In genomic region chr7:155775691-155776090, GRCh38 we compare ENCODE assay signal across 32 cellular contexts. TPM values are rescaled to one million over a fixed set of nuclear protein-coding genes. Genes with fewer than 3 reads are reported as not detected.
"Had no signal": no experiment of that assay in that cellular context is flagged by ENCODE, and none has a peak within 500 bp of the region (broad histone marks: within the 10 kb centered on the region; RNA-seq: fewer than 3 reads in every experiment).

No MANE protein-coding gene starts in this region.

- H2AFZ ChIP-seq: hepatocyte had no signal

- H3K4me2 ChIP-seq: hepatocyte had no signal

- H3K4me3 ChIP-seq: adrenal gland, ascending aorta, coronary artery, dorsolateral prefrontal cortex, esophagus muscularis mucosa, gastroesophageal sphincter, heart right ventricle, hepatocyte had no signal

- ATAC-seq: activated CD8-positive, alpha-beta T cell treated with anti-CD3 and anti-CD28 coated beads for 36 hours; activated naive CD8-positive, alpha-beta T cell treated with anti-CD3 and anti-CD28 coated beads, Interleukin-2, amount 50 U/mL, for 24 hours; activated T-cell treated with anti-CD3 and anti-CD28 coated beads, Interleukin-2, amount 50 U/mL, for 4 hours; activated T-helper 17 cell treated with anti-CD3 and anti-CD28 coated beads, Interleukin-2, amount 50 U/mL, for 72 hours; gastroesophageal sphincter; T-cell; WTC11 had no signal

- H3K27ac ChIP-seq: adrenal gland, ascending aorta, brain microvascular endothelial cell, coronary artery, dorsolateral prefrontal cortex, esophagus muscularis mucosa, gastroesophageal sphincter, heart right ventricle, hepatocyte, VCaP had no signal

- H3K4me3 Mint-ChIP-seq: activated CD8-positive, alpha-beta T cell treated with anti-CD3 and anti-CD28 coated beads for 36 hours; activated naive CD4-positive, alpha-beta T cell treated with anti-CD3 and anti-CD28 coated beads for 36 hours; activated naive CD4-positive, alpha-beta T cell treated with anti-CD3 and anti-CD28 coated beads, Interleukin-2, amount 50 U/mL, for 24 hours; activated naive CD8-positive, alpha-beta T cell treated with anti-CD3 and anti-CD28 coated beads for 36 hours; activated naive CD8-positive, alpha-beta T cell treated with anti-CD3 and anti-CD28 coated beads, Interleukin-2, amount 50 U/mL, for 24 hours; activated T-cell treated with anti-CD3 and anti-CD28 coated beads, Interleukin-2, amount 50 U/mL, for 4 hours; activated T-helper 17 cell treated with anti-CD3 and anti-CD28 coated beads, Interleukin-2, amount 50 U/mL, for 72 hours; central memory CD8-positive, alpha-beta T cell; dendritic cell treated with granulocyte-macrophage colony-stimulating factor and Interleukin-4, amounts not matched to agents 40 ng/mL and 50 ng/mL, for 4 days; T-cell; WTC11 had no signal

- H3K4me1 ChIP-seq: adrenal gland, ascending aorta, esophagus muscularis mucosa, heart right ventricle had no signal

- H3K9me3 ChIP-seq: adrenal gland, ascending aorta, esophagus muscularis mucosa, gastroesophageal sphincter, heart right ventricle had no signal

- DNase-seq: activated CD4-positive, alpha-beta T cell treated with anti-CD3 and anti-CD28 coated beads for 48 hours; activated CD4-positive, alpha-beta T cell treated with anti-CD3 and anti-CD28 coated beads, Interleukin-2, amount 50 U/mL, for 1 hour; activated CD4-positive, alpha-beta T cell treated with anti-CD3 and anti-CD28 coated beads, Interleukin-2, amount 50 U/mL, for 48 hours; activated CD8-positive, alpha-beta memory T cell treated with anti-CD3 and anti-CD28 coated beads for 24 hours; activated CD8-positive, alpha-beta T cell treated with anti-CD3 and anti-CD28 coated beads for 36 hours; activated naive CD4-positive, alpha-beta T cell treated with anti-CD3 and anti-CD28 coated beads for 36 hours; activated naive CD8-positive, alpha-beta T cell treated with anti-CD3 and anti-CD28 coated beads for 36 hours; activated naive CD8-positive, alpha-beta T cell treated with anti-CD3 and anti-CD28 coated beads, Interleukin-2, amount 50 U/mL, for 24 hours; activated T-cell treated with anti-CD3 and anti-CD28 coated beads, Interleukin-2, amount 50 U/mL, for 4 hours; brain microvascular endothelial cell; dorsolateral prefrontal cortex; effector memory CD4-positive, alpha-beta T cell; erythroblast; foreskin melanocyte; heart right ventricle; T-cell; T-helper 2 cell had no signal

- H3K9me3 Mint-ChIP-seq: activated CD8-positive, alpha-beta T cell treated with anti-CD3 and anti-CD28 coated beads for 36 hours; activated naive CD4-positive, alpha-beta T cell treated with anti-CD3 and anti-CD28 coated beads for 36 hours; activated naive CD4-positive, alpha-beta T cell treated with anti-CD3 and anti-CD28 coated beads, Interleukin-2, amount 50 U/mL, for 24 hours; activated naive CD8-positive, alpha-beta T cell treated with anti-CD3 and anti-CD28 coated beads for 36 hours; activated naive CD8-positive, alpha-beta T cell treated with anti-CD3 and anti-CD28 coated beads, Interleukin-2, amount 50 U/mL, for 24 hours; activated T-cell treated with anti-CD3 and anti-CD28 coated beads, Interleukin-2, amount 50 U/mL, for 4 hours; activated T-helper 17 cell treated with anti-CD3 and anti-CD28 coated beads, Interleukin-2, amount 50 U/mL, for 72 hours; central memory CD8-positive, alpha-beta T cell; dendritic cell treated with granulocyte-macrophage colony-stimulating factor and Interleukin-4, amounts not matched to agents 40 ng/mL and 50 ng/mL, for 4 days; T-cell; WTC11 had no signal

- H3K27ac Mint-ChIP-seq: activated CD8-positive, alpha-beta T cell treated with anti-CD3 and anti-CD28 coated beads for 36 hours; activated naive CD4-positive, alpha-beta T cell treated with anti-CD3 and anti-CD28 coated beads for 36 hours; activated naive CD4-positive, alpha-beta T cell treated with anti-CD3 and anti-CD28 coated beads, Interleukin-2, amount 50 U/mL, for 24 hours; activated naive CD8-positive, alpha-beta T cell treated with anti-CD3 and anti-CD28 coated beads for 36 hours; activated naive CD8-positive, alpha-beta T cell treated with anti-CD3 and anti-CD28 coated beads, Interleukin-2, amount 50 U/mL, for 24 hours; activated T-helper 17 cell treated with anti-CD3 and anti-CD28 coated beads, Interleukin-2, amount 50 U/mL, for 72 hours; dendritic cell treated with granulocyte-macrophage colony-stimulating factor and Interleukin-4, amounts not matched to agents 40 ng/mL and 50 ng/mL, for 4 days; T-cell; WTC11 had no signal

- H3K27me3 Mint-ChIP-seq: activated CD8-positive, alpha-beta T cell treated with anti-CD3 and anti-CD28 coated beads for 36 hours; activated naive CD4-positive, alpha-beta T cell treated with anti-CD3 and anti-CD28 coated beads, Interleukin-2, amount 50 U/mL, for 24 hours; activated naive CD8-positive, alpha-beta T cell treated with anti-CD3 and anti-CD28 coated beads for 36 hours; activated naive CD8-positive, alpha-beta T cell treated with anti-CD3 and anti-CD28 coated beads, Interleukin-2, amount 50 U/mL, for 24 hours; activated T-helper 17 cell treated with anti-CD3 and anti-CD28 coated beads, Interleukin-2, amount 50 U/mL, for 72 hours; central memory CD8-positive, alpha-beta T cell; dendritic cell treated with granulocyte-macrophage colony-stimulating factor and Interleukin-4, amounts not matched to agents 40 ng/mL and 50 ng/mL, for 4 days; T-cell had no signal

- H3K27me3 ChIP-seq: adrenal gland, ascending aorta, brain microvascular endothelial cell, dorsolateral prefrontal cortex, esophagus muscularis mucosa, gastroesophageal sphincter, heart right ventricle, hepatocyte had no signal

- H3K4me1 Mint-ChIP-seq: activated naive CD4-positive, alpha-beta T cell treated with anti-CD3 and anti-CD28 coated beads, Interleukin-2, amount 50 U/mL, for 24 hours; activated naive CD8-positive, alpha-beta T cell treated with anti-CD3 and anti-CD28 coated beads, Interleukin-2, amount 50 U/mL, for 24 hours had no signal

RNA-seq across cellular contexts. Expression of gene SHH, which starts 36.6 kb away (rescaled TPM):
- total RNA-seq: activated CD8-positive, alpha-beta T cell treated with anti-CD3 and anti-CD28 coated beads for 36 hours; activated naive CD4-positive, alpha-beta T cell treated with anti-CD3 and anti-CD28 coated beads for 36 hours; activated naive CD8-positive, alpha-beta T cell treated with anti-CD3 and anti-CD28 coated beads for 36 hours; activated T-helper 17 cell treated with anti-CD3 and anti-CD28 coated beads, Interleukin-2, amount 50 U/mL, for 72 hours; bronchial epithelial cell; cardiac septum; esophagus muscularis mucosa; fibroblast of villous mesenchyme; heart right ventricle had no signal
- polyA plus RNA-seq: heart right ventricle had no signal
